Comparison of ENCODE assay signal across 9 cellular contexts in genomic region chr3:42214565-42215283, GRCh38. TPM values are rescaled to one million over a fixed set of nuclear protein-coding genes. Genes with fewer than 3 reads are reported as not detected.
DNase-seq lines count a peak whose midpoint lies in the region; ATAC-seq and TF ChIP-seq lines count a peak whose summit lies in the region.
"Had no signal": no experiment of that assay in that cellular context is flagged by ENCODE, and none has a peak within 500 bp of the region (broad histone marks: within the 10 kb centered on the region; RNA-seq: fewer than 3 reads in every experiment).

No MANE protein-coding gene starts in this region.

- no peak overlapping the region for H4K8ac ChIP-seq in trophoblast cell (ENCODE audit: low read depth, low read length)

- H3K79me1 ChIP-seq in trophoblast cell (ENCODE audit: low read length), result no peaks in the 10 kb centered on the region

- H3K27me3 ChIP-seq in vagina (no peaks in the 10 kb centered on the region), trophoblast cell (ENCODE audit: insufficient read depth, low read length) (no peaks in the 10 kb centered on the region)

- in situ Hi-C loops in astrocyte of the spinal cord (cut with HindIII; ENCODE audit: low sequenced_read_pairs), result no loop called here

- H3K36me3 Mint-ChIP-seq in activated naive CD4-positive, alpha-beta T cell treated with anti-CD3 and anti-CD28 coated beads, Interleukin-2, amount 10 ng/mL, durations not matched to agents 7 days and 5 days, result peaks cover 36% of the 10 kb centered on the region
- peaks cover 0 to 16% of the 10 kb centered on the region in 2 donors for H3K36me3 Mint-ChIP-seq in activated naive CD4-positive, alpha-beta T cell treated with anti-CD3 and anti-CD28 coated beads, Interleukin-2, amount 50 U/mL, for 72 hours

- H3K9me3 Mint-ChIP-seq in activated naive CD4-positive, alpha-beta T cell treated with anti-CD3 and anti-CD28 coated beads, Interleukin-2, amount 10 ng/mL, durations not matched to agents 7 days and 5 days, result no peaks in the 10 kb centered on the region
- no peaks in the 10 kb centered on the region for H3K9me3 Mint-ChIP-seq in activated naive CD4-positive, alpha-beta T cell treated with anti-CD3 and anti-CD28 coated beads, Interleukin-2, amount 50 U/mL, for 72 hours

- no peak for ATAC-seq in activated naive CD4-positive, alpha-beta T cell treated with anti-CD3 and anti-CD28 coated beads, Interleukin-2, amount 50 U/mL, for 72 hours
- ATAC-seq in HG03066 (IDR thresholded peaks at IDR 0.05; ENCODE audit: low read depth, unreplicated experiment) (peak; percentile 58), HG03469 (IDR thresholded peaks at IDR 0.05; ENCODE audit: unreplicated experiment) (no peak)

- no CpG with 5 or more reads among the region's 8 CpGs for WGBS in trophoblast cell (ENCODE audit: extremely low coverage, insufficient coverage, insufficient read length)

- intact Hi-C loops in vagina (cut with DNase I), result no loop called here

- H2BK5ac ChIP-seq in trophoblast cell (ENCODE audit: low read depth, low read length, poor library complexity), result no peak overlapping the region

- peaks cover 15% of the 10 kb centered on the region for H3K4me1 ChIP-seq in vagina
- H3K4me1 ChIP-seq in trophoblast cell (ENCODE audit: control insufficient read depth in 1 of 2, insufficient read depth in 2 of 2, low read length in 2 of 2), result peaks cover 8 to 10% of the 10 kb centered on the region in 2 experiments

- H2AK5ac ChIP-seq in trophoblast cell (ENCODE audit: low read length), result no peak overlapping the region

- H3K23ac ChIP-seq in trophoblast cell (ENCODE audit: low read length), result no peak overlapping the region

- H3K27me3 Mint-ChIP-seq in activated naive CD4-positive, alpha-beta T cell treated with anti-CD3 and anti-CD28 coated beads, Interleukin-2, amount 10 ng/mL, durations not matched to agents 7 days and 5 days, result no peaks in the 10 kb centered on the region

- no peak overlapping the region for H3K4ac ChIP-seq in trophoblast cell (ENCODE audit: low read depth, low read length)

- H4K91ac ChIP-seq in trophoblast cell (ENCODE audit: low read depth, low read length), result no peak overlapping the region

- no peak overlapping the region for H3K4me2 ChIP-seq in trophoblast cell (ENCODE audit: low read length)

- no peak overlapping the region for H3K4me3 Mint-ChIP-seq in activated naive CD4-positive, alpha-beta T cell treated with anti-CD3 and anti-CD28 coated beads, Interleukin-2, amount 10 ng/mL, durations not matched to agents 7 days and 5 days

- no peak overlapping the region for H2BK12ac ChIP-seq in trophoblast cell (ENCODE audit: low read length)

- H3K36me3 ChIP-seq in vagina (peaks cover 0 to 8% of the 10 kb centered on the region in 2 donors), trophoblast cell (ENCODE audit: control insufficient read depth in 1 of 2, insufficient read depth in 2 of 2, low read length in 2 of 2) (peaks cover 23 to 38% of the 10 kb centered on the region in 2 experiments)

- TF ChIP-seq POLR2A in vagina (IDR thresholded peaks at IDR 0.05), result no peak

- H3K27ac ChIP-seq in vagina, result peak overlapping the region; percentile 31
- H3K27ac ChIP-seq in trophoblast cell (ENCODE audit: low read depth, low read length), result no peak overlapping the region

- TF ChIP-seq CTCF in astrocyte of the spinal cord (IDR thresholded peaks at IDR 0.05; ENCODE audit: low read depth, low read length) (no peak), vagina (IDR thresholded peaks at IDR 0.05) (no peak)

- no peak overlapping the region for H2AFZ ChIP-seq in trophoblast cell (ENCODE audit: insufficient read depth, low read length, poor library complexity)

- DNase-seq in activated naive CD4-positive, alpha-beta T cell treated with anti-CD3 and anti-CD28 coated beads, Interleukin-2, amount 10 ng/mL, durations not matched to agents 7 days and 5 days, result no peak
- DNase-seq in activated naive CD4-positive, alpha-beta T cell treated with anti-CD3 and anti-CD28 coated beads, Interleukin-2, amount 50 U/mL, for 72 hours (ENCODE audit: low spot score in 2 of 2), result no peak
- DNase-seq in astrocyte of the spinal cord (ENCODE audit: low read depth, low spot score), result peak; percentile 24
- DNase-seq in vagina (ENCODE audit: extremely low spot score in 2 of 2), result no peak
- no peak for DNase-seq in HK-2 (ENCODE audit: unreplicated experiment)
- DNase-seq in trophoblast cell, result no peak
- DNase-seq: activated effector memory CD4-positive, alpha-beta T cell treated with anti-CD3 and anti-CD28 coated beads, Interleukin-2, amount 50 U/mL, for 16 hours had no signal

- H3K4me3 ChIP-seq in astrocyte of the spinal cord (ENCODE audit: low read depth, low read length) (no peak overlapping the region), vagina (no peak overlapping the region), trophoblast cell (ENCODE audit: low read depth, low read length) (no peak overlapping the region)

- H2BK120ac ChIP-seq in trophoblast cell (ENCODE audit: insufficient read depth, low read length, poor library complexity), result no peak overlapping the region

- H3K4me1 Mint-ChIP-seq in activated naive CD4-positive, alpha-beta T cell treated with anti-CD3 and anti-CD28 coated beads, Interleukin-2, amount 10 ng/mL, durations not matched to agents 7 days and 5 days, result peaks cover 68% of the 10 kb centered on the region

- H3K14ac ChIP-seq in trophoblast cell (ENCODE audit: low read length), result no peak overlapping the region

- H3K18ac ChIP-seq in trophoblast cell (ENCODE audit: low read length), result no peak overlapping the region

- peak overlapping the region; percentile 82 for H3K27ac Mint-ChIP-seq in activated naive CD4-positive, alpha-beta T cell treated with anti-CD3 and anti-CD28 coated beads, Interleukin-2, amount 10 ng/mL, durations not matched to agents 7 days and 5 days
- peak overlapping the region in 1 of 2 donors; percentile 13 for H3K27ac Mint-ChIP-seq in activated naive CD4-positive, alpha-beta T cell treated with anti-CD3 and anti-CD28 coated beads, Interleukin-2, amount 50 U/mL, for 72 hours

- H3K9me3 ChIP-seq in vagina, result no peaks in the 10 kb centered on the region
- H3K9me3 ChIP-seq in trophoblast cell (ENCODE audit: insufficient read depth, low read depth, low read length), result no peaks in the 10 kb centered on the region

- H4K12ac ChIP-seq in trophoblast cell (ENCODE audit: low read depth, low read length), result no peak overlapping the region

- H3K9ac ChIP-seq in trophoblast cell (ENCODE audit: low read length), result no peak overlapping the region

- CTCF ChIA-PET in activated naive CD4-positive, alpha-beta T cell treated with anti-CD3 and anti-CD28 coated beads, Interleukin-2, amount 10 ng/mL, durations not matched to agents 7 days and 5 days (lab: Charles Lee), result interaction anchor here (1.1 to 1.9 kb wide), 4 partner anchors 15 to 95 kb away, joined by 3 to 10 read pairs (median 3); no protein-coding TSS in a partner anchor

- H3K79me2 ChIP-seq in trophoblast cell (ENCODE audit: control insufficient read depth, insufficient read depth, low read length, poor library complexity), result no peaks in the 10 kb centered on the region

RNA-seq across cellular contexts. Expression of gene CCK, which starts 51.3 kb away (rescaled TPM):
- not detected for total RNA-seq in activated naive CD4-positive, alpha-beta T cell treated with anti-CD3 and anti-CD28 coated beads, Interleukin-2, amount 50 U/mL, for 72 hours
- total RNA-seq in vagina, result not detected
- polyA plus RNA-seq in trophoblast cell (2013), result 0.07 TPM in 1 of 2 replicates, not detected in the other
